ENCODE assay signal across 23 cellular contexts in the genomic region with DNA sequence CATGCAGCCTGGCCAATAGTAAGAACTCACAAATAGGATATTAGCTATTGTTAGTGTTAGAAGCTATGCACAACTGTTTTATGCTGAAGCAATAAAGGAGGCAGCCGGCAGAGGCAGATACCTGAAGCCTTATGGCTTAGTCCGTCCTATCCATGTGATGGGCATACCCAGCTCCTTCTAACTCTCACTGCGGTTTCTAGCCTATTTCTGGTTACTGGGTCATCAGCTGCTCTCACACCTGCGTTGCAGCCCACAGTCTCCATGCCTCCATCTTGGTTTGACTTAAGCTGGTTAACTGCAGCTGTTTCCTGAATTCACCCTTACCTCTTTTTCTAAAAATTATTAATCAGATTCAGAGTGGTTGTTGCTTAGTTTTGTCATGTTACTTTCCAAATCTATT. TPM values are rescaled to one million over a fixed set of nuclear protein-coding genes. Genes with fewer than 3 reads are reported as not detected.
"Had no signal": no experiment of that assay in that cellular context is flagged by ENCODE, and none has a peak within 500 bp of the region (broad histone marks: within the 10 kb centered on the region; RNA-seq: fewer than 3 reads in every experiment).

No MANE protein-coding gene starts in this region.

- H3K9me3 ChIP-seq: esophagus squamous epithelium, gastrocnemius medialis, ovary, psoas muscle, right atrium auricular region, spleen, testis had no signal

- H3K27me3 ChIP-seq: gastrocnemius medialis, ovary, right atrium auricular region, testis had no signal

- ATAC-seq: activated T-cell treated with anti-CD3 and anti-CD28 coated beads, Interleukin-2, amount 50 U/mL, for 72 hours; gastrocnemius medialis; left cardiac atrium; natural killer cell treated with Interleukin-12 subunit alpha and Interleukin-12 subunit beta and Interleukin-15 and Interleukin-18, amount 100 ng/mL, for 72 hours; psoas muscle had no signal

- H3K4me3 ChIP-seq: esophagus squamous epithelium, gastrocnemius medialis, ovary, psoas muscle, right atrium auricular region, spleen, testis had no signal

- DNase-seq: activated CD4-positive, alpha-beta memory T cell treated with anti-CD3 and anti-CD28 coated beads, Interleukin-2, amount 10 ng/mL, durations not matched to agents 7 days and 5 days; activated CD4-positive, alpha-beta T cell treated with anti-CD3 and anti-CD28 coated beads, Interleukin-2, amount 10 ng/mL, durations not matched to agents 24 days and 14 days; activated effector memory CD4-positive, alpha-beta T cell treated with Interleukin-2 at 50 U/mL for 16 hours; activated naive CD4-positive, alpha-beta T cell treated with anti-CD3 and anti-CD28 coated beads, Interleukin-2, amount 10 ng/mL, durations not matched to agents 7 days and 5 days; activated T-cell treated with anti-CD3 and anti-CD28 coated beads, Interleukin-2, amount 50 U/mL, for 72 hours; amygdala; cerebellar nuclear complex; cortex of kidney; endodermal cell; esophagus squamous epithelium; gastrocnemius medialis; hippocampal formation; left cardiac atrium; midbrain; ovary; psoas muscle; spleen; stimulated activated CD4-positive, alpha-beta T cell treated with anti-CD3 and anti-CD28 coated beads, Interleukin-4, amount 100 ng/mL, for 1 hour; stimulated activated naive CD4-positive, alpha-beta T cell; testis had no signal

- H3K4me1 ChIP-seq: esophagus squamous epithelium, gastrocnemius medialis, psoas muscle, right atrium auricular region, spleen, testis had no signal

- H3K27ac ChIP-seq: esophagus squamous epithelium, gastrocnemius medialis, ovary, psoas muscle, right atrium auricular region, spleen, testis had no signal

- H3K36me3 ChIP-seq: esophagus squamous epithelium, gastrocnemius medialis, ovary, right atrium auricular region, spleen had no signal

RNA-seq across cellular contexts. Expression of a gene that starts 40.5 kb away (rescaled TPM):
- polyA plus RNA-seq: liver, ovary, psoas muscle had no signal
